In the genomic region with DNA sequence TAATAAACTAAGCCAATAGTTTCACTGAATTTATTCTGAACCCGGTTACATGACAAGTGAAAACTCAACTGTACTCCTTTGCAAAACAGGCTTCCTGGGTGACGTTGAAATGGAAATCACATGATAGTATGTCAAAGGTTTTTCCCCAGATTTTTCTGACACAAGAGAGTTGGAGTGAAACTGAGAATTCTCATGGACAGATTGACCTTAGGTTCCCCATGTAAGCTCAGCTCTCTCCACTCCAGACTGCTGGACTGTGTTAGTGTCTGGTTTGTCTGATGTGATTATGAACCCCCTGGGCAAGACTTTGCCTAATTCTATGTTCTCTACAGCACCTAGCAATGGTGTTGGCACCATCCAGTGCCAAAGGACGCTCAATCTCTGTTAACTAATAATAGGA, we compare ENCODE assay signal across 11 cellular contexts.
DNase-seq lines count a peak whose midpoint lies in the region; ATAC-seq, FAIRE-seq and TF ChIP-seq lines count a peak whose summit lies in the region.
"Had no signal": no experiment of that assay in that cellular context is flagged by ENCODE, and none has a peak within 500 bp of the region (broad histone marks: within the 10 kb centered on the region; RNA-seq: fewer than 3 reads in every experiment).

No MANE protein-coding gene starts in this region.

- H4K8ac ChIP-seq in IMR-90 (ENCODE audit: low read depth in 2 of 2, low read length in 2 of 2), result peak overlapping the region in 1 of 2 experiments; percentile 27; a peak in 1 of 4 replicates

- no peak for TF ChIP-seq POLR2A in IMR-90 (IDR thresholded peaks at IDR 0.05; ENCODE audit: low read depth, low read length)

- no peak for TF ChIP-seq RAD21 in IMR-90 (IDR thresholded peaks at IDR 0.05; ENCODE audit: low read length)

- dilution Hi-C loops in IMR-90 (cut with HindIII; ENCODE audit: low sequenced_read_pairs, unreplicated experiment), result no loop called here

- peak overlapping the region; percentile 43; the same call in 1 of the 2 replicates for H2AK5ac ChIP-seq in IMR-90 (ENCODE audit: low read depth, low read length)

- peaks cover 5% of the 10 kb centered on the region; the same call in 1 of the 2 replicates for H3K4me1 ChIP-seq in IMR-90 (ENCODE audit: control insufficient read depth, insufficient read depth, low read length)
- H3K4me1 ChIP-seq in kidney (ENCODE audit: control insufficient read depth in 1 of 2, insufficient read depth in 1 of 2, low read depth in 1 of 2, low read length in 2 of 2), result no peaks in the 10 kb centered on the region
- H3K4me1 ChIP-seq: neural progenitor cell, upper lobe of right lung had no signal

- no peak for TF ChIP-seq CTCF in GM13977 (IDR thresholded peaks at IDR 0.05; ENCODE audit: extremely low read depth, insufficient read depth, missing control alignments)
- no peak for TF ChIP-seq CTCF in IMR-90 (conservative IDR thresholded peaks at IDR 0.05; ENCODE audit: low read depth, low read length)
- TF ChIP-seq CTCF in kidney (IDR thresholded peaks at IDR 0.05; ENCODE audit: borderline replicate concordance, extremely low read depth, insufficient read depth), result no peak

- no peak for FAIRE-seq in kidney (lab: Jason Lieb, UNC)

- H3K79me1 ChIP-seq in IMR-90 (ENCODE audit: low read depth in 1 of 2, low read length in 2 of 2), result no peaks in the 10 kb centered on the region

- H3K36me3 ChIP-seq in IMR-90 (ENCODE audit: control insufficient read depth, insufficient read depth, low read length) (no peaks in the 10 kb centered on the region), MG63 (no peaks in the 10 kb centered on the region; the same call in 1 of the 2 replicates), kidney (ENCODE audit: control insufficient read depth in 1 of 2, insufficient read depth in 2 of 2, low read length in 2 of 2) (no peaks in the 10 kb centered on the region)
- H3K36me3 ChIP-seq: neural progenitor cell, upper lobe of right lung had no signal

- CTCF ChIA-PET in IMR-90 (lab: Yijun Ruan, JAX), result no interaction called here

- no peak overlapping the region for H3K56ac ChIP-seq in IMR-90 (ENCODE audit: extremely low read depth, insufficient read depth, low read length)

- H3K4me2 ChIP-seq in IMR-90 (ENCODE audit: low read depth, low read length), result no peak overlapping the region
- H3K4me2 ChIP-seq: neural progenitor cell had no signal

- BruUV-seq in IMR-90 (replicated peaks; lab: Mats Ljungman, UMichigan), result no TSS peak

- POLR2A ChIA-PET in IMR-90 (lab: Charles Lee; ENCODE audit: unreplicated experiment), result no interaction called here

- peak overlapping the region; percentile 75; the same call in 1 of the 2 replicates for H3K18ac ChIP-seq in IMR-90 (ENCODE audit: low read depth, low read length)

- no peak overlapping the region for H2BK20ac ChIP-seq in IMR-90 (ENCODE audit: low read depth, low read length)

- H3K27ac ChIP-seq in IMR-90 (ENCODE audit: insufficient read depth, low read length), result no peak overlapping the region
- H3K27ac ChIP-seq in kidney (ENCODE audit: low read depth in 2 of 2, low read length in 2 of 2), result no peak overlapping the region
- H3K27ac ChIP-seq: neural progenitor cell, upper lobe of right lung had no signal

- H2BK120ac ChIP-seq in IMR-90 (ENCODE audit: low read depth, low read length), result no peak overlapping the region

- ATAC-seq in GM19468 (IDR thresholded peaks at IDR 0.05; ENCODE audit: extremely low read depth, unreplicated experiment) (peak; percentile 63), HG02943 (IDR thresholded peaks at IDR 0.05; ENCODE audit: low read depth, unreplicated experiment) (peak; percentile 80), IMR-90 (ENCODE audit: low read depth) (no peak)
- ATAC-seq: upper lobe of right lung had no signal

- DNase-seq in GM13977 (ENCODE audit: low spot score), result peak; percentile 34
- no peak for DNase-seq in IMR-90
- no peak for DNase-seq in MG63
- DNase-seq in kidney, result no peak
- no peak for DNase-seq in NCI-H187 (lab: John Stamatoyannopoulos, UW)
- DNase-seq in activated naive CD4-positive, alpha-beta T cell (lab: John Stamatoyannopoulos, UW), result no peak
- DNase-seq: NCI-H1105, upper lobe of right lung had no signal

- peak overlapping the region; percentile 39 for H2BK5ac ChIP-seq in IMR-90 (ENCODE audit: low read depth, low read length, poor library complexity, severe bottlenecking)

- intact Hi-C loops in IMR-90 (cut with micrococcal nuclease), result loop anchor here (10.0 kb wide), 1 partner anchor 336 kb away; no protein-coding TSS in a partner anchor
- intact Hi-C loops in kidney (cut with DNase I), result no loop called here

- H4K5ac ChIP-seq in IMR-90 (ENCODE audit: low read depth, low read length), result peak overlapping the region; percentile 54; the same call in 1 of the 2 replicates

- no peak overlapping the region for H3K4me3 ChIP-seq in IMR-90 (ENCODE audit: insufficient read depth, low read depth, low read length)
- H3K4me3 ChIP-seq in MG63, result no peak overlapping the region
- no peak overlapping the region for H3K4me3 ChIP-seq in kidney (ENCODE audit: low read length in 2 of 2)
- H3K4me3 ChIP-seq: neural progenitor cell, upper lobe of right lung had no signal

- H4K20me1 ChIP-seq in IMR-90 (ENCODE audit: insufficient read depth, low read length), result no peaks in the 10 kb centered on the region

- H2AK9ac ChIP-seq in IMR-90 (replicated peaks; ENCODE audit: low read depth, low read length, poor library complexity), result no peak overlapping the region

- H3K14ac ChIP-seq in IMR-90 (replicated peaks; ENCODE audit: low read depth, low read length), result no peak overlapping the region

- H3K27me3 ChIP-seq in IMR-90 (ENCODE audit: control insufficient read depth, insufficient read depth, low read length) (no peaks in the 10 kb centered on the region), MG63 (no peaks in the 10 kb centered on the region)
- H3K27me3 ChIP-seq: neural progenitor cell, upper lobe of right lung had no signal

- no CpG with 5 or more reads among the region's 3 CpGs for WGBS in IMR-90 (ENCODE audit: extremely low coverage in 2 of 2, insufficient read length in 1 of 2), 2 experiments

- no peak overlapping the region for H3K23ac ChIP-seq in IMR-90 (ENCODE audit: low read depth, low read length)

- peak overlapping the region; percentile 79 for H2BK15ac ChIP-seq in IMR-90 (ENCODE audit: low read depth, low read length)

- H3K9me1 ChIP-seq in IMR-90 (ENCODE audit: insufficient read depth, low read length), result no peaks in the 10 kb centered on the region

- H3K9me3 ChIP-seq in IMR-90 (ENCODE audit: control insufficient read depth, insufficient read depth, low read length) (no peaks in the 10 kb centered on the region), MG63 (0 out of 2 replicates have a peak, but pooled peaks cover 3% of the 10 kb centered on the region), kidney (ENCODE audit: control insufficient read depth in 1 of 2, low read length in 2 of 2) (no peaks in the 10 kb centered on the region)
- H3K9me3 ChIP-seq: upper lobe of right lung had no signal

- in situ Hi-C loops in GM13977 (cut with MboI; ENCODE audit: low pct_unique_long_range_greater_than_20kb, low sequenced_read_pairs, unreplicated experiment), result no loop called here
- in situ Hi-C loops in IMR-90 (cut with MboI; ENCODE audit: low sequenced_read_pairs), result no loop called here

- H4K91ac ChIP-seq in IMR-90 (ENCODE audit: insufficient read depth, low read depth, low read length), result no peak overlapping the region

- H2AFZ ChIP-seq in IMR-90 (replicated peaks; ENCODE audit: low read length, poor library complexity), result no peak overlapping the region
- H2AFZ ChIP-seq: neural progenitor cell had no signal

- 0 out of 2 replicates have a peak overlapping the region, but pooled peaks have one; percentile 5 for H3K4ac ChIP-seq in IMR-90 (ENCODE audit: low read depth, low read length)

- H3K9ac ChIP-seq in IMR-90 (ENCODE audit: low read depth, low read length), result no peak overlapping the region
- no peak overlapping the region for H3K9ac ChIP-seq in kidney (ENCODE audit: low read length in 2 of 2)
- H3K9ac ChIP-seq: neural progenitor cell had no signal

TF ChIP-seq in IMR-90, 13 proteins besides CTCF, POLR2A, EP300 and RAD21:
- TF ChIP-seq ELK1 (IDR thresholded peaks at IDR 0.05; ENCODE audit: borderline replicate concordance, low read depth, low read length) (no peak), NFE2L2 (IDR thresholded peaks at IDR 0.05; ENCODE audit: low read depth, low read length) (no peak), CHD1 (IDR thresholded peaks at IDR 0.05; ENCODE audit: low read depth, low read length) (no peak), RCOR1 (IDR thresholded peaks at IDR 0.05; ENCODE audit: insufficient replicate concordance, low read length) (no peak)
TF ChIP-seq in IMR-90: peak in this region for 0.
